8 cellular contexts compared by ENCODE assay signal in the genomic region with DNA sequence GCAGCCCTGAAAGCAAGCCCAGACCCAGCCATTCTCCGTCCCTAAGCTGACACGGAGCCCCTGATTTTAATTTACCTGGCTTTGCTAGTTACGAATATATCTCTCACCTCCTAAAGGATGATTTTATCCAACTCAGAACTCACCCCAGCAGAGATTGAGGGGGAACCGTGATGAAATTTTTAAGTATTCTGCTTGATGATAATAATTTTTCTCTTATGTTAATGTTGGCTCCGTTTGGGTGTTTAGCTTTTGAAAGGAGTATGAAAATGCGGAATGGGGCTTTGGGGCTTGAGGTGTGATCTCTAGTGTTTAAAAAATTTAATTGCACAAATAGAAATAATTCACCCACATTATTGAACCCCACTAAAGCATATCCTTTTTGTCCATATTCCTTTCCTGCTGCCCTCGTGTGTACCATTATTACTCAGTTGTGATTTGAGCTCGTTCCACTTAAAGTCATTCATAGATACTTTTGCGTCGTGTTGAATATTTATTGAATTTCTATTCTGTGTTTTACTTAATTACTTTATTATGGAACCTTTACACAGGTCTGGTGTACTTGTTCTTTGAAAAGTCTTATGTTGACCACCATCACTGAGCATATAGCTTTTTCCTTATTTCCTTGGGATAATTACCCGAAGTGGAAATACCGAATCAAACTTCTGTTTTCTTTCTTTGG. TPM values are rescaled to one million over a fixed set of nuclear protein-coding genes. Genes with fewer than 3 reads are reported as not detected.
DNase-seq lines count a peak whose midpoint lies in the region; ATAC-seq and TF ChIP-seq lines count a peak whose summit lies in the region.

No MANE protein-coding gene starts in this region.

- H3K36me3 ChIP-seq in left lung (no peaks in the 10 kb centered on the region), thymus (ENCODE audit: control insufficient read depth, insufficient read depth) (no peaks in the 10 kb centered on the region)

- H3K27me3 Mint-ChIP-seq in activated CD8-positive, alpha-beta memory T cell treated with anti-CD3 and anti-CD28 coated beads, Interleukin-2, amount 10 ng/mL, durations not matched to agents 7 days and 5 days = no peaks in the 10 kb centered on the region

- intact Hi-C loops in left lung (cut with DNase I) = no loop called here

- no peak for TF ChIP-seq CTCF in left lung (IDR thresholded peaks at IDR 0.05)

- H3K27me3 ChIP-seq in left lung = no peaks in the 10 kb centered on the region
- H3K27me3 ChIP-seq in thymus (ENCODE audit: control insufficient read depth, insufficient read depth) = no peaks in the 10 kb centered on the region

- peak overlapping the region; percentile 64 to 95 for H3K4me3 ChIP-seq in left lung
- peak overlapping the region; percentile 97 for H3K4me3 ChIP-seq in thymus (ENCODE audit: low read length)

- H3K9me3 ChIP-seq in left lung (no peaks in the 10 kb centered on the region), thymus (ENCODE audit: control insufficient read depth) (no peaks in the 10 kb centered on the region)

- WGBS in adipose tissue, 3 donors = 8 to 20% (median 16%) methylated on average over 12 of the region's 12 CpGs
- WGBS in thymus = 31% methylated on average over 12 of the region's 12 CpGs

- peaks cover 3% of the 10 kb centered on the region for H3K36me3 Mint-ChIP-seq in activated CD8-positive, alpha-beta memory T cell treated with anti-CD3 and anti-CD28 coated beads, Interleukin-2, amount 10 ng/mL, durations not matched to agents 7 days and 5 days

- H3K27ac ChIP-seq in adipose tissue (ENCODE audit: low read depth, low read length) = peak overlapping the region; percentile 81
- H3K27ac ChIP-seq in left lung = peak overlapping the region; percentile 84 to 88
- peak overlapping the region; percentile 94 for H3K27ac ChIP-seq in thymus (ENCODE audit: low read depth)

- peaks cover 56% of the 10 kb centered on the region for H3K4me1 Mint-ChIP-seq in activated CD8-positive, alpha-beta memory T cell treated with anti-CD3 and anti-CD28 coated beads, Interleukin-2, amount 10 ng/mL, durations not matched to agents 7 days and 5 days

- no peak for DNase-seq in activated CD8-positive, alpha-beta memory T cell treated with anti-CD3 and anti-CD28 coated beads, Interleukin-2, amount 10 ng/mL, durations not matched to agents 7 days and 5 days
- no peak for DNase-seq in activated CD8-positive, alpha-beta memory T cell treated with anti-CD3 and anti-CD28 coated beads, Interleukin-2, amount 50 U/mL, for 48 hours
- no peak for DNase-seq in left lung
- DNase-seq in NCI-H128 (lab: John Stamatoyannopoulos, UW; ENCODE audit: unreplicated experiment) = no peak
- DNase-seq in NK-92 treated with Interleukin-12 subunit alpha and Interleukin-12 subunit beta, amount 100 ng/mL, for 24 hours (lab: John Stamatoyannopoulos, UW) = no peak

- no peak for ATAC-seq in activated CD8-positive, alpha-beta memory T cell treated with anti-CD3 and anti-CD28 coated beads, Interleukin-2, amount 10 ng/mL, durations not matched to agents 7 days and 5 days
- ATAC-seq in left lung (no peak), GM21390 (IDR thresholded peaks at IDR 0.05; ENCODE audit: unreplicated experiment) (no peak)

- peak overlapping the region; percentile 86 for H3K27ac Mint-ChIP-seq in activated CD8-positive, alpha-beta memory T cell treated with anti-CD3 and anti-CD28 coated beads, Interleukin-2, amount 10 ng/mL, durations not matched to agents 7 days and 5 days

- CTCF ChIA-PET in activated CD8-positive, alpha-beta memory T cell treated with anti-CD3 and anti-CD28 coated beads, Interleukin-2, amount 10 ng/mL, durations not matched to agents 7 days and 5 days (lab: Charles Lee) = interaction anchor here (0.6 to 2.5 kb wide), 4 partner anchors 96 to 233 kb away, joined by 3 to 8 read pairs (median 6); no protein-coding TSS in a partner anchor

- H3K4me3 Mint-ChIP-seq in activated CD8-positive, alpha-beta memory T cell treated with anti-CD3 and anti-CD28 coated beads, Interleukin-2, amount 10 ng/mL, durations not matched to agents 7 days and 5 days = peak overlapping the region; percentile 84

- H3K9me3 Mint-ChIP-seq in activated CD8-positive, alpha-beta memory T cell treated with anti-CD3 and anti-CD28 coated beads, Interleukin-2, amount 10 ng/mL, durations not matched to agents 7 days and 5 days (ENCODE audit: low read depth) = no peaks in the 10 kb centered on the region

- H3K4me1 ChIP-seq in left lung = peaks cover 0 to 50% of the 10 kb centered on the region in 2 donors
- peaks cover 6% of the 10 kb centered on the region for H3K4me1 ChIP-seq in thymus (ENCODE audit: control insufficient read depth, insufficient read depth, low read length)

RNA-seq across cellular contexts. Expression of a gene that starts 0.8 kb away (rescaled TPM):
- 10 to 100 TPM; 35.0 to 37.3 TPM for total RNA-seq in activated CD8-positive, alpha-beta memory T cell treated with anti-CD3 and anti-CD28 coated beads, Interleukin-2, amount 10 ng/mL, durations not matched to agents 7 days and 5 days
- 10 to 100 TPM; 12.2 to 14.1 (median 13.3) TPM for polyA plus RNA-seq in adipose tissue
- total RNA-seq in left lung = 10 to 100 TPM; 27.3 to 29.8 TPM
- polyA plus RNA-seq in thymus = 48.2 TPM
